Comparison of ENCODE assay signal across 1 cellular context in the genomic region with DNA sequence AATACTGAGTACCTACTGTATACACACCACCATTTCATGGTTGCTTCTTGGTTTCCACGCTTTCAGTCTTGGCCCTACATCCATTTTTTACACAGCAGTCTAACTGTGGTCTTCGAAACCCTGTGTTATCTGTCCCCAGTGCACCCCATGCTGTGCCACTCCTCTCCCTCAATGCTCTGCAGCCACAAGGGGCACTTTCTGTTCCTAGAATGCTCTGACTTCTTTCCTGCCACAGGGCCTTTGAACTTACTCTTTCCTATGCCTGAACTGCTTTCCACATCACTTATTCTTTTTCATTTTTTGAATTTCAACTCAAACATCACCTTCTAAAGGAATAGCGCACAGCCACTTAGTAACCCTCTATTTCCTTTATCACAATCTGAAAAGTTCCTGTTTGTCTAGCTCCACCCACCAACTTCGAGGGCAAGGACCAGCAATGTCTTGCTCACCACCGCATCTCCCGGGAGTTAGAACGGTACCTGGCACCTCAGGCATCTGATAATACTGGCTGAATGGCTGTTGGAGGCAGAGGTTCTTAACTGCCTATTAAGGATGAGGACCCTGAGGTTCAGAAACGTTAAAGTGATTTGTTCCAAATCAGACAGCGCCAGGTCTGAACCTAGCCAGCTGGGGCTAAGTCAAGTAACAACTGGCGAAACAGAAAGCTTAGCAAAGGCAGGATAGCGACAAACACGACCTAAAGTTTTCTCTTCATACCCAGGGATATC.
TF ChIP-seq lines count a peak whose summit lies in the region.

No MANE protein-coding gene starts in this region.

TF ChIP-seq in HepG2, 621 proteins besides CTCF, POLR2A, EP300 and RAD21:
- TF ChIP-seq, protein P1, sequence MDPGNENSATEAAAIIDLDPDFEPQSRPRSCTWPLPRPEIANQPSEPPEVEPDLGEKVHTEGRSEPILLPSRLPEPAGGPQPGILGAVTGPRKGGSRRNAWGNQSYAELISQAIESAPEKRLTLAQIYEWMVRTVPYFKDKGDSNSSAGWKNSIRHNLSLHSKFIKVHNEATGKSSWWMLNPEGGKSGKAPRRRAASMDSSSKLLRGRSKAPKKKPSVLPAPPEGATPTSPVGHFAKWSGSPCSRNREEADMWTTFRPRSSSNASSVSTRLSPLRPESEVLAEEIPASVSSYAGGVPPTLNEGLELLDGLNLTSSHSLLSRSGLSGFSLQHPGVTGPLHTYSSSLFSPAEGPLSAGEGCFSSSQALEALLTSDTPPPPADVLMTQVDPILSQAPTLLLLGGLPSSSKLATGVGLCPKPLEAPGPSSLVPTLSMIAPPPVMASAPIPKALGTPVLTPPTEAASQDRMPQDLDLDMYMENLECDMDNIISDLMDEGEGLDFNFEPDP (CRISPR knock-in tag; conservative IDR thresholded peaks at IDR 0.05), result no peak
- TF ChIP-seq RCOR2 (CRISPR knock-in tag; IDR thresholded peaks at IDR 0.05) (peak; percentile 62; the same call in 1 of the 2 replicates), ZNF670 (CRISPR knock-in tag; IDR thresholded peaks at IDR 0.05; ENCODE audit: borderline replicate concordance) (no peak), SIX1 (CRISPR knock-in tag; IDR thresholded peaks at IDR 0.05; ENCODE audit: borderline replicate concordance) (no peak), ZNF615 (CRISPR knock-in tag; IDR thresholded peaks at IDR 0.05; ENCODE audit: borderline replicate concordance) (no peak), AHR (CRISPR knock-in tag; IDR thresholded peaks at IDR 0.05) (no peak), ZMYM3 (CRISPR knock-in tag; IDR thresholded peaks at IDR 0.05) (peak; percentile 94), SIN3A (IDR thresholded peaks at IDR 0.05; ENCODE audit: borderline replicate concordance, low read depth, low read length) (no peak), SNAI1 (CRISPR knock-in tag; IDR thresholded peaks at IDR 0.05; ENCODE audit: borderline replicate concordance) (0 out of 2 replicates have a peak, but pooled peaks have one; percentile 35), ZNF263 (CRISPR knock-in tag; IDR thresholded peaks at IDR 0.05) (no peak), ZSCAN30 (CRISPR knock-in tag; IDR thresholded peaks at IDR 0.05) (0 out of 2 replicates have a peak, but pooled peaks have one; percentile 51), ZNF737 (CRISPR knock-in tag; IDR thresholded peaks at IDR 0.05; ENCODE audit: borderline replicate concordance) (0 out of 2 replicates have a peak, but pooled peaks have one; percentile 49), ZNF746 (CRISPR knock-in tag; IDR thresholded peaks at IDR 0.05) (no peak), ZNF605 (CRISPR knock-in tag; IDR thresholded peaks at IDR 0.05) (no peak), REL (CRISPR knock-in tag; conservative IDR thresholded peaks at IDR 0.05) (peak; percentile 3; the same call in 1 of the 2 replicates), NCOA2 (CRISPR knock-in tag; IDR thresholded peaks at IDR 0.05) (0 out of 2 replicates have a peak, but pooled peaks have one; percentile 8), HDAC2 (CRISPR knock-in tag; IDR thresholded peaks at IDR 0.05) (peak; percentile 60; the same call in 1 of the 2 replicates), SALL2 (CRISPR knock-in tag; IDR thresholded peaks at IDR 0.05) (no peak), ETV6 (CRISPR knock-in tag; conservative IDR thresholded peaks at IDR 0.05) (no peak), ZNF20 (CRISPR knock-in tag; IDR thresholded peaks at IDR 0.05) (peak; percentile 36; the same call in 1 of the 2 replicates), ADNP (CRISPR knock-in tag; IDR thresholded peaks at IDR 0.05) (0 out of 2 replicates have a peak, but pooled peaks have one; percentile 31), HNRNPK (IDR thresholded peaks at IDR 0.05; ENCODE audit: low read depth, low read length, poor library complexity, severe bottlenecking) (peak; percentile 18), ZNF580 (CRISPR knock-in tag; IDR thresholded peaks at IDR 0.05; ENCODE audit: borderline replicate concordance, low read depth) (0 out of 2 replicates have a peak, but pooled peaks have one; percentile 1), CHD4 (IDR thresholded peaks at IDR 0.05; ENCODE audit: borderline replicate concordance, low read length) (peak; percentile 88), ETV5 (CRISPR knock-in tag; IDR thresholded peaks at IDR 0.05; ENCODE audit: borderline replicate concordance) (no peak), ZKSCAN8 (CRISPR knock-in tag; IDR thresholded peaks at IDR 0.05; ENCODE audit: borderline replicate concordance) (peak; percentile 12; the same call in 1 of the 2 replicates), NFKB2 (CRISPR knock-in tag; IDR thresholded peaks at IDR 0.05; ENCODE audit: borderline replicate concordance) (no peak), ZNF362 (CRISPR knock-in tag; IDR thresholded peaks at IDR 0.05; ENCODE audit: borderline replicate concordance) (no peak), MZF1 (CRISPR knock-in tag; IDR thresholded peaks at IDR 0.05; ENCODE audit: borderline replicate concordance) (no peak), ZNF234 (CRISPR knock-in tag; conservative IDR thresholded peaks at IDR 0.05) (no peak), KDM1A (CRISPR knock-in tag; IDR thresholded peaks at IDR 0.05) (peak; percentile 89), ZBTB7B (CRISPR knock-in tag; IDR thresholded peaks at IDR 0.05) (0 out of 2 replicates have a peak, but pooled peaks have one; percentile 7), ZMYM2 (CRISPR knock-in tag; IDR thresholded peaks at IDR 0.05) (peak; percentile 23; the same call in 1 of the 2 replicates), BCL6 (CRISPR knock-in tag; IDR thresholded peaks at IDR 0.05) (peak; percentile 60; the same call in 1 of the 2 replicates), ZNF17 (CRISPR knock-in tag; IDR thresholded peaks at IDR 0.05) (0 out of 2 replicates have a peak, but pooled peaks have one; percentile 40), HIVEP1 (CRISPR knock-in tag; IDR thresholded peaks at IDR 0.05) (no peak), STAG1 (CRISPR knock-in tag; IDR thresholded peaks at IDR 0.05) (0 out of 2 replicates have a peak, but pooled peaks have one; percentile 8), POGZ (CRISPR knock-in tag; IDR thresholded peaks at IDR 0.05) (0 out of 2 replicates have a peak, but pooled peaks have one; percentile 8), TRIM24 (CRISPR knock-in tag; IDR thresholded peaks at IDR 0.05) (no peak), ZNF619 (CRISPR knock-in tag; IDR thresholded peaks at IDR 0.05) (0 out of 2 replicates have a peak, but pooled peaks have one; percentile 2), MED8 (CRISPR knock-in tag; IDR thresholded peaks at IDR 0.05; ENCODE audit: insufficient replicate concordance) (peak; percentile 53)
- TF ChIP-seq, protein P2, sequence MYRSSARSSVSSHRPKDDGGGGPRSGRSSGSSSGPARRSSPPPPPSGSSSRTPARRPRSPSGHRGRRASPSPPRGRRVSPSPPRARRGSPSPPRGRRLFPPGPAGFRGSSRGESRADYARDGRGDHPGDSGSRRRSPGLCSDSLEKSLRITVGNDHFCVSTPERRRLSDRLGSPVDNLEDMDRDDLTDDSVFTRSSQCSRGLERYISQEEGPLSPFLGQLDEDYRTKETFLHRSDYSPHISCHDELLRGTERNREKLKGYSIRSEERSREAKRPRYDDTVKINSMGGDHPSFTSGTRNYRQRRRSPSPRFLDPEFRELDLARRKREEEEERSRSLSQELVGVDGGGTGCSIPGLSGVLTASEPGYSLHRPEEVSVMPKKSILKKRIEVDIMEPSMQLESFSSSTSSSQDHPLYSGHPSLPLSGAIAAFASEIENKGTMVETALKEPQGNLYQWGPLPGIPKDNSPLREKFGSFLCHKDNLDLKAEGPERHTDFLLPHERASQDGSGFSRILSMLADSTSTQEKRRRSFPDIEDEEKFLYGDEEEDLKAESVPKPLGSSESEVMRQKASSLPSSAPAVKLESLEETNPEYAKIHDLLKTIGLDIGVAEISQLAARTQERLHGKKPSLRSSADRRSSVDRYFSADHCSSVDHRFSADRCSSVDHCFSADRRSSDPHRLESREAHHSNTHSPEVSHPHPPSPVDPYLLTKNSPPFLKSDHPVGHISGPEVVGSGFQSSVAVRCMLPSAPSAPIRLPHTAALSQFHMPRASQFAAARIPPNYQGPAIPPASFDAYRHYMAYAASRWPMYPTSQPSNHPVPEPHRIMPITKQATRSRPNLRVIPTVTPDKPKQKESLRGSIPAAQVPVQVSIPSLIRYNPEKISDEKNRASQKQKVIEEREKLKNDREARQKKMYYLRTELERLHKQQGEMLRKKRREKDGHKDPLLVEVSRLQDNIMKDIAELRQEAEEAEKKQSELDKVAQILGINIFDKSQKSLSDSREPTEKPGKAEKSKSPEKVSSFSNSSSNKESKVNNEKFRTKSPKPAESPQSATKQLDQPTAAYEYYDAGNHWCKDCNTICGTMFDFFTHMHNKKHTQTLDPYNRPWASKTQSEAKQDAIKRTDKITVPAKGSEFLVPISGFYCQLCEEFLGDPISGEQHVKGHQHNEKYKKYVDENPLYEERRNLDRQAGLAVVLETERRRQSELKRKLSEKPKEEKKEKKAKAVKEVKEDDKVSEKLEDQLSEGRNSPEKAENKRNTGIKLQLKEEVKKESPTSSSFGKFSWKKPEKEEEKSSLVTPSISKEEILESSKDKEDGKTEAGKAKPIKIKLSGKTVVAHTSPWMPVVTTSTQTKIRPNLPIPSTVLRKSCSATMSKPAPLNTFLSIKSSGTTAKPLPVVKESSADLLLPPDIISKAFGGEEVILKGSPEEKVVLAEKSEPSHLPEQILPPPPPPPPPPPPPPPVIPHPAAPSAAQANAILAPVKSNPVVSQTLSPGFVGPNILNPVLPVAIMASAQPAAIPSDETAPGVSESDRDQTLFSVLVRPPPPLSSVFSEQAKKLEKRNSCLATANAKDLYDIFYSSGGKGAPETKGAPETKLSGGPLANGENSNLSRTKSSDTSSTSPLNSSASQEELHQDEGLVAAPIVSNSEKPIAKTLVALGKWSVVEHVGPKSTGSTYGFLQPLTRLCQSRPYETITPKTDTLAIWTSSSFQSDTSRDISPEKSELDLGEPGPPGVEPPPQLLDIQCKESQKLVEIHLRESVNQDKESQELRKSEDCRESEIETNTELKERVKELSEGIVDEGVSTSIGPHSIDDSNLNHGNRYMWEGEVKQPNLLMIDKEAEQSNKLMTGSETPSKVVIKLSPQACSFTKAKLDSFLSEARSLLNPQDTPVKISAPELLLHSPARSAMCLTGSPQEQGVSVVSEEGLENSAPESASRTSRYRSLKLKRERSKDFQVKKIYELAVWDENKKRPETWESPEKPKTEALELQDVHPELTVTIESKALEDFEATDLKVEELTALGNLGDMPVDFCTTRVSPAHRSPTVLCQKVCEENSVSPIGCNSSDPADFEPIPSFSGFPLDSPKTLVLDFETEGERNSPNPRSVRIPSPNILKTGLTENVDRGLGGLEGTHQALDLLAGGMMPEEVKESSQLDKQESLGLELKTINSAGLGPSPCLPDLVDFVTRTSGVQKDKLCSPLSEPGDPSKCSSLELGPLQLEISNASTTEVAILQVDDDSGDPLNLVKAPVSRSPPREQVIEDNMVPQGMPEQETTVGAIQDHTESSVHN (CRISPR knock-in tag; IDR thresholded peaks at IDR 0.05), result no peak
- TF ChIP-seq, protein P3, sequence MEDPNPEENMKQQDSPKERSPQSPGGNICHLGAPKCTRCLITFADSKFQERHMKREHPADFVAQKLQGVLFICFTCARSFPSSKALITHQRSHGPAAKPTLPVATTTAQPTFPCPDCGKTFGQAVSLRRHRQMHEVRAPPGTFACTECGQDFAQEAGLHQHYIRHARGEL (CRISPR knock-in tag; IDR thresholded peaks at IDR 0.05), result 0 out of 2 replicates have a peak, but pooled peaks have one; percentile 54
- TF ChIP-seq, protein P4, sequence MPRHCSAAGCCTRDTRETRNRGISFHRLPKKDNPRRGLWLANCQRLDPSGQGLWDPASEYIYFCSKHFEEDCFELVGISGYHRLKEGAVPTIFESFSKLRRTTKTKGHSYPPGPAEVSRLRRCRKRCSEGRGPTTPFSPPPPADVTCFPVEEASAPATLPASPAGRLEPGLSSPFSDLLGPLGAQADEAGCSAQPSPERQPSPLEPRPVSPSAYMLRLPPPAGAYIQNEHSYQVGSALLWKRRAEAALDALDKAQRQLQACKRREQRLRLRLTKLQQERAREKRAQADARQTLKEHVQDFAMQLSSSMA (CRISPR knock-in tag; IDR thresholded peaks at IDR 0.05), result 0 out of 2 replicates have a peak, but pooled peaks have one; percentile 22
- TF ChIP-seq, protein P5, sequence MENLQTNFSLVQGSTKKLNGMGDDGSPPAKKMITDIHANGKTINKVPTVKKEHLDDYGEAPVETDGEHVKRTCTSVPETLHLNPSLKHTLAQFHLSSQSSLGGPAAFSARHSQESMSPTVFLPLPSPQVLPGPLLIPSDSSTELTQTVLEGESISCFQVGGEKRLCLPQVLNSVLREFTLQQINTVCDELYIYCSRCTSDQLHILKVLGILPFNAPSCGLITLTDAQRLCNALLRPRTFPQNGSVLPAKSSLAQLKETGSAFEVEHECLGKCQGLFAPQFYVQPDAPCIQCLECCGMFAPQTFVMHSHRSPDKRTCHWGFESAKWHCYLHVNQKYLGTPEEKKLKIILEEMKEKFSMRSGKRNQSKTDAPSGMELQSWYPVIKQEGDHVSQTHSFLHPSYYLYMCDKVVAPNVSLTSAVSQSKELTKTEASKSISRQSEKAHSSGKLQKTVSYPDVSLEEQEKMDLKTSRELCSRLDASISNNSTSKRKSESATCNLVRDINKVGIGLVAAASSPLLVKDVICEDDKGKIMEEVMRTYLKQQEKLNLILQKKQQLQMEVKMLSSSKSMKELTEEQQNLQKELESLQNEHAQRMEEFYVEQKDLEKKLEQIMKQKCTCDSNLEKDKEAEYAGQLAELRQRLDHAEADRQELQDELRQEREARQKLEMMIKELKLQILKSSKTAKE (CRISPR knock-in tag; IDR thresholded peaks at IDR 0.05; ENCODE audit: borderline replicate concordance), result no peak
- TF ChIP-seq, protein P6, sequence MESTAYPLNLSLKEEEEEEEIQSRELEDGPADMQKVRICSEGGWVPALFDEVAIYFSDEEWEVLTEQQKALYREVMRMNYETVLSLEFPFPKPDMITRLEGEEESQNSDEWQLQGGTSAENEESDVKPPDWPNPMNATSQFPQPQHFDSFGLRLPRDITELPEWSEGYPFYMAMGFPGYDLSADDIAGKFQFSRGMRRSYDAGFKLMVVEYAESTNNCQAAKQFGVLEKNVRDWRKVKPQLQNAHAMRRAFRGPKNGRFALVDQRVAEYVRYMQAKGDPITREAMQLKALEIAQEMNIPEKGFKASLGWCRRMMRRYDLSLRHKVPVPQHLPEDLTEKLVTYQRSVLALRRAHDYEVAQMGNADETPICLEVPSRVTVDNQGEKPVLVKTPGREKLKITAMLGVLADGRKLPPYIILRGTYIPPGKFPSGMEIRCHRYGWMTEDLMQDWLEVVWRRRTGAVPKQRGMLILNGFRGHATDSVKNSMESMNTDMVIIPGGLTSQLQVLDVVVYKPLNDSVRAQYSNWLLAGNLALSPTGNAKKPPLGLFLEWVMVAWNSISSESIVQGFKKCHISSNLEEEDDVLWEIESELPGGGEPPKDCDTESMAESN (CRISPR knock-in tag; conservative IDR thresholded peaks at IDR 0.05), result no peak
